ENCODE assay signal across 1 cellular context in genomic region chr12:31964280-31964679, GRCh38.
TF ChIP-seq lines count a peak whose summit lies in the region.

No MANE protein-coding gene starts in this region.

TF ChIP-seq in HEK293, 187 proteins besides CTCF, POLR2A, EP300 and RAD21 (continued from another document):
- peak; percentile 73; the same call in 1 of the 2 replicates for TF ChIP-seq ZNF580 (tag by site-specific recombination; IDR thresholded peaks at IDR 0.05)
